8 cellular contexts compared by ENCODE assay signal in genomic region chr19:17245535-17245984, GRCh38. TPM values are rescaled to one million over a fixed set of nuclear protein-coding genes. Genes with fewer than 3 reads are reported as not detected.
DNase-seq lines count a peak whose midpoint lies in the region; ATAC-seq and TF ChIP-seq lines count a peak whose summit lies in the region.

Gene NR2F6, minus strand, starts transcription at chr19:17245919. Its CDS starts 699 bp downstream, at chr19:17245220.

- peak; percentile 30 for DNase-seq in activated T-cell treated with anti-CD3 and anti-CD28 coated beads for 4 hours
- DNase-seq in activated T-cell treated with anti-CD3 and anti-CD28 coated beads, Interleukin-2, amount 50 U/mL, for 48 hours, result no peak
- DNase-seq in T-cell, result peak in 2 of 34 experiments; percentile 36 to 44
- no peak for DNase-seq in fibroblast of the aortic adventitia (ENCODE audit: low read depth)
- no peak for DNase-seq in omental fat pad (ENCODE audit: low spot score)
- no peak for DNase-seq in effector CD8-positive, alpha-beta T cell (lab: John Stamatoyannopoulos, UW)

- POLR2A ChIA-PET in T-cell (lab: Charles Lee), result no interaction called here

- peak within 1 kb of the TSS in 1 of 2 donors; percentile 74 for H3K27ac Mint-ChIP-seq in T-cell

- CTCF ChIA-PET in T-cell (lab: Charles Lee), result no interaction called here

- H3K36me3 Mint-ChIP-seq in T-cell, result no peaks in the 10 kb centered on the region

- no peaks in the 10 kb centered on the region for H3K9me3 Mint-ChIP-seq in T-cell

- H3K4me1 Mint-ChIP-seq in T-cell, result peaks cover 0 to 16% (median 6%) of the 10 kb centered on the region in 3 donors

- ATAC-seq in T-cell (replicated peaks in 1 of 4), result peak in 3 of 4 experiments; percentile 25 to 36 (median 28)
- ATAC-seq in omental fat pad (ENCODE audit: low FRiP score), result no peak
- no peak for ATAC-seq in HG03097 (IDR thresholded peaks at IDR 0.05; ENCODE audit: low FRiP score, unreplicated experiment)
- ATAC-seq in HG03432 (IDR thresholded peaks at IDR 0.05; ENCODE audit: unreplicated experiment), result no peak

- TF ChIP-seq CTCF in fibroblast of the aortic adventitia (IDR thresholded peaks at IDR 0.05; ENCODE audit: insufficient read depth, low read length) (no peak), omental fat pad (IDR thresholded peaks at IDR 0.05) (no peak)

- H3K4me3 Mint-ChIP-seq in T-cell, result peak within 1 kb of the TSS; percentile 80 to 86 (median 82)

- H3K4me3 ChIP-seq in fibroblast of the aortic adventitia (ENCODE audit: low read depth, low read length), result peak within 1 kb of the TSS; percentile 90

- H3K27me3 Mint-ChIP-seq in T-cell, result peaks cover 5 to 7% of the 10 kb centered on the region in 2 donors

RNA-seq across cellular contexts. Expression of gene NR2F6, which starts in this region (rescaled TPM):
- total RNA-seq in T-cell (1 to 10 TPM in 4 of 5 donors, under 1 TPM in 1; 0.55 to 6.4 (median 2.8) TPM), fibroblast of the aortic adventitia (ENCODE audit: low replicate concordance) (23.7 and 27.9 TPM in 2 replicates), omental fat pad (10 to 100 TPM; 16.9 to 45.4 (median 29.8) TPM)

Comparison
In these comparisons a context has a peak if more than half of its experiments do, and no peak if none do; other contexts are left out.
1. ATAC-seq: peak in T-cell (3 of 4); none in omental fat pad (single experiment), HG03097 (single experiment) and HG03432 (single experiment).